ENCODE assay signal across 9 cellular contexts in genomic region chr12:11360205-11360883, GRCh38. TPM values are rescaled to one million over a fixed set of nuclear protein-coding genes. Genes with fewer than 3 reads are reported as not detected.
"Had no signal": no experiment of that assay in that cellular context is flagged by ENCODE, and none has a peak within 500 bp of the region (broad histone marks: within the 10 kb centered on the region; RNA-seq: fewer than 3 reads in every experiment).

No MANE protein-coding gene starts in this region.

RNA-seq across cellular contexts. Expression of gene PRB2, which starts 35.0 kb away (rescaled TPM):
- total RNA-seq: frontal cortex, lung, myocyte, osteoblast, prostate gland, spleen, T-cell had no signal
- polyA plus RNA-seq: lung, neural cell had no signal

RNA-seq across cellular contexts. Expression of gene PRB4, which starts 50.1 kb away (rescaled TPM):
- total RNA-seq: frontal cortex, lung, myocyte, osteoblast, prostate gland, spleen, T-cell, temporal lobe had no signal
- polyA plus RNA-seq: neural cell, spleen had no signal
